16 cellular contexts compared by ENCODE assay signal in the genomic region with DNA sequence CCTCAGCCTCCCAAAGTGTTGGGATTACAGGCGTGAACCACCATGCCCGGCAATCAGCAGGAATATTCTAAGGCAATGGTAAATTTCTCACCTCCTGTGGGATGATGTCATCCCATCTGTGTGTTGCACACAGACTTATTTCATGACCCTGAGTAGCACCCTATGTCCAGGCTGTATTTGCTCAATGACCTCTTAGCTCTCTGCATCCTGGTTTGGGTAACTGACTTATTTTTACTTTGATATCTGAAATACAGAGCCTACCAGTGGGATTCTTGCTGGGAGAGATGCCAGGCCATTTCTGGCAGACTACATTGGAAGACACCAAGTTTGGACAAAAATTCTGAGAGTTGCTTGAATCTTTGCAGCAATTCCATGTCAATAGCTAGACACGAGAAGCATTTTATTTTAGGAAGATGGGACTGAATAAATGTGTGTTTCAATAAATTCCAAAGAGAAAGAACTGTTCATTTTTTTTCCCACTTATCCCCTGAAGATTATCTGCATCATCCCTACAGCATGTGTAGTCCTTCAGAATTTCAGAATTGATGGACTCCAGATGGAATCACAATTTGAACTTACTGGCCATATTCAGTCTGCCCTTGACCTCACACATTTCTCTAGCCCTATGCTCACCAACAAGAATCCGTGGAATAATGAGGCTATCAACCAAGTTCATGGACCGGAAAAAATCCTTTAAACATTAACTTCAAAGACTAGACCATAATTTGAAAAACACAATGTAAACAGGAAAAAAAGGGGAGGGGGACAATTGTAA.
DNase-seq lines count a peak whose midpoint lies in the region; ATAC-seq, FAIRE-seq and TF ChIP-seq lines count a peak whose summit lies in the region.
"Had no signal": no experiment of that assay in that cellular context is flagged by ENCODE, and none has a peak within 500 bp of the region (broad histone marks: within the 10 kb centered on the region; RNA-seq: fewer than 3 reads in every experiment).

No MANE protein-coding gene starts in this region.

- dilution Hi-C loops in endothelial cell of umbilical vein (cut with MboI; ENCODE audit: extremely low pct_ligation_motif_present, low sequenced_read_pairs) = no loop called here

- H3K9me1 ChIP-seq in endothelial cell of umbilical vein (replicated peaks; ENCODE audit: control insufficient read depth, extremely low read depth, insufficient read depth, low read length) = no peaks in the 10 kb centered on the region

- ATAC-seq in left lung = peak; percentile 44
- ATAC-seq in thoracic aorta (ENCODE audit: insufficient number of reproducible peaks, low FRiP score, low read depth) = no peak
- ATAC-seq in GM21723 (IDR thresholded peaks at IDR 0.05; ENCODE audit: unreplicated experiment) = no peak
- no peak for ATAC-seq in GM21576 (IDR thresholded peaks at IDR 0.05; ENCODE audit: unreplicated experiment)
- ATAC-seq: naive thymus-derived CD8-positive, alpha-beta T cell; upper lobe of right lung had no signal

- no peaks in the 10 kb centered on the region for H4K20me1 ChIP-seq in endothelial cell of umbilical vein (replicated peaks; ENCODE audit: control insufficient read depth, extremely low read depth, insufficient read depth, low read length)

- H3K27ac ChIP-seq in endothelial cell of umbilical vein (ENCODE audit: insufficient read depth, low read depth, low read length) (no peak overlapping the region), left lung (peak overlapping the region in 1 of 2 donors; percentile 26), thoracic aorta (peak overlapping the region; percentile 7 to 34)
- H3K27ac ChIP-seq: 22Rv1, PC-9, upper lobe of right lung had no signal

- BruUV-seq in endothelial cell of umbilical vein (replicated peaks; lab: Mats Ljungman, UMichigan) = no TSS peak

- no peaks in the 10 kb centered on the region for H3K4me1 ChIP-seq in endothelial cell of umbilical vein (ENCODE audit: control insufficient read depth, extremely low read depth, insufficient read depth, low read length)
- H3K4me1 ChIP-seq in left lung = peaks cover 0 to 9% of the 10 kb centered on the region in 2 donors
- peaks cover 23 to 38% of the 10 kb centered on the region in 2 donors for H3K4me1 ChIP-seq in thoracic aorta (ENCODE audit: control insufficient read depth in 1 of 2, low read depth in 2 of 2)

- DNase-seq in NCI-H146 (lab: John Stamatoyannopoulos, UW) (peak; percentile 20), NCI-H146 treated with DMSO at 0.1 percent for 48 hours (lab: John Stamatoyannopoulos, UW; ENCODE audit: unreplicated experiment) (no peak), endothelial cell of umbilical vein (ENCODE audit: low read depth, low spot score) (peak; percentile 18), left lung (no peak), thoracic aorta (ENCODE audit: low spot score) (no peak), NCI-H510A (lab: John Stamatoyannopoulos, UW) (no peak)
- DNase-seq: activated CD4-positive, alpha-beta T cell treated with anti-CD3 and anti-CD28 coated beads, Interleukin-2, amount 50 U/mL, for 4 hours; activated gamma-delta T cell treated with Interleukin-2 at 50 U/mL for 16 hours; esophagus squamous epithelium; naive thymus-derived CD8-positive, alpha-beta T cell; PC-9; upper lobe of right lung had no signal

- no peaks in the 10 kb centered on the region for H3K27me3 ChIP-seq in endothelial cell of umbilical vein (ENCODE audit: control insufficient read depth in 2 of 2, insufficient read depth in 2 of 2, low read length in 2 of 2)
- H3K27me3 ChIP-seq in left lung = no peaks in the 10 kb centered on the region
- H3K27me3 ChIP-seq in thoracic aorta (replicated peaks; ENCODE audit: insufficient read depth) = no peaks in the 10 kb centered on the region
- H3K27me3 ChIP-seq: esophagus squamous epithelium, upper lobe of right lung had no signal

- H3K4me3 ChIP-seq in endothelial cell of umbilical vein (replicated peaks in 1 of 3; ENCODE audit: insufficient read depth in 1 of 3, low read depth in 1 of 3, low read length in 3 of 3) = no peak overlapping the region
- no peak overlapping the region for H3K4me3 ChIP-seq in left lung
- no peak overlapping the region for H3K4me3 ChIP-seq in thoracic aorta
- H3K4me3 ChIP-seq: esophagus squamous epithelium, PC-9, upper lobe of right lung had no signal

- no peaks in the 10 kb centered on the region for H3K79me2 ChIP-seq in endothelial cell of umbilical vein (ENCODE audit: control insufficient read depth, insufficient read depth, low read length)

- TF ChIP-seq POLR2A in endothelial cell of umbilical vein (IDR thresholded peaks at IDR 0.05; ENCODE audit: low read depth, low read length) = no peak

- no peak overlapping the region for H3K4me2 ChIP-seq in endothelial cell of umbilical vein (ENCODE audit: insufficient read depth, low read length)
- H3K4me2 ChIP-seq: PC-9 had no signal

- intact Hi-C loops in endothelial cell of umbilical vein (cut with micrococcal nuclease) (no loop called here), left lung (cut with DNase I) (loop anchor here in 1 of 2 donors (10.0 kb wide), 1 partner anchor 1936 kb away; no protein-coding TSS in a partner anchor)

- no peak overlapping the region for H3K9ac ChIP-seq in endothelial cell of umbilical vein (replicated peaks; ENCODE audit: extremely low read depth, insufficient read depth, low read length)

- no peak for FAIRE-seq in endothelial cell of umbilical vein (lab: Jason Lieb, UNC)
- FAIRE-seq: islet of Langerhans had no signal

- no peaks in the 10 kb centered on the region for H3K9me3 ChIP-seq in endothelial cell of umbilical vein (replicated peaks; ENCODE audit: control insufficient read depth, insufficient read depth, low read length)
- H3K9me3 ChIP-seq in left lung = no peaks in the 10 kb centered on the region
- H3K9me3 ChIP-seq in thoracic aorta = no peaks in the 10 kb centered on the region
- H3K9me3 ChIP-seq: esophagus squamous epithelium, upper lobe of right lung had no signal

- POLR2A ChIA-PET in endothelial cell of umbilical vein (lab: Charles Lee) = no interaction called here

- TF ChIP-seq CTCF in endothelial cell of umbilical vein (IDR thresholded peaks at IDR 0.05; ENCODE audit: extremely low read depth in 1 of 2, insufficient read depth in 1 of 2, low read depth in 1 of 2, low read length in 2 of 2) = no peak
- TF ChIP-seq CTCF in left lung (IDR thresholded peaks at IDR 0.05) = no peak
- TF ChIP-seq CTCF in thoracic aorta (IDR thresholded peaks at IDR 0.05) = no peak

- H3K36me3 ChIP-seq in endothelial cell of umbilical vein (ENCODE audit: control insufficient read depth in 2 of 2, extremely low read depth in 1 of 2, insufficient read depth in 2 of 2, low read length in 2 of 2) (no peaks in the 10 kb centered on the region), left lung (no peaks in the 10 kb centered on the region), thoracic aorta (no peaks in the 10 kb centered on the region)
- H3K36me3 ChIP-seq: esophagus squamous epithelium, upper lobe of right lung had no signal

- no peak overlapping the region for H2AFZ ChIP-seq in endothelial cell of umbilical vein (ENCODE audit: low read depth, low read length)
- H2AFZ ChIP-seq: PC-9 had no signal

- CTCF ChIA-PET in endothelial cell of umbilical vein (lab: Charles Lee) = no interaction called here

TF ChIP-seq in endothelial cell of umbilical vein, 7 proteins besides CTCF, POLR2A, EP300 and RAD21:
- TF ChIP-seq EZH2 (IDR thresholded peaks at IDR 0.05; ENCODE audit: borderline replicate concordance, low read depth, low read length, severe bottlenecking) (no peak), JUN (IDR thresholded peaks at IDR 0.05; ENCODE audit: borderline replicate concordance, insufficient read depth, insufficient read length, low read depth) (peak; percentile 9)
TF ChIP-seq in endothelial cell of umbilical vein: peak in this region for 1.

Comparison
In these comparisons a context has a peak if more than half of its experiments do, and no peak if none do; other contexts are left out.
1. DNase-seq: peak in NCI-H146 (single experiment) and endothelial cell of umbilical vein (single experiment); none in NCI-H146 treated with DMSO at 0.1 percent for 48 hours (single experiment), left lung (0 of 2), thoracic aorta (single experiment) and NCI-H510A (single experiment).